Comparison of ENCODE assay signal across 13 cellular contexts in the genomic region with DNA sequence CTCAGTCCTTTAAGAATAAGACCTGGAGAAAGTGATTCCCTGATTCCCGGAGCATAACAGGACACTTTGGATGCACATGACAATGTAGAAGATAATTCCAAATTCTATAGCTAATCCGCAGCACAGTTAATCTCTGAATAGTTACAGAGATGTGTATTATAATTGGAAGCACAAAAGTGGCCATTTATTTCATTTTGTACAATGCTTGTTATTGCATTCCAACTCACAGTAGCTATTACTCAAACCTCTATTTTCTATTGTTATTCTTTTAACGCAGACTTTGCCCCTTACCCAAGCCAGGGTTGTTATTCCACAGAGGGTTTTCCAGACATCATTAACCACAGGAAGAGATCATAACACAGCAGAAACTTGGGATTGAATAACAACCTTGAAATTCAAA.
A peak's percentile ranks its signal among the peaks of the same experiment; 100 is the strongest.
DNase-seq lines count a peak whose midpoint lies in the region; TF ChIP-seq lines count a peak whose summit lies in the region.
"Had no signal": no experiment of that assay in that cellular context is flagged by ENCODE, and none has a peak within 500 bp of the region (broad histone marks: within the 10 kb centered on the region; RNA-seq: fewer than 3 reads in every experiment).

No MANE protein-coding gene starts in this region.

- no peaks in the 10 kb centered on the region for H3K27me3 ChIP-seq in mesendoderm (ENCODE audit: insufficient read depth, low read length, poor library complexity)
- H3K27me3 ChIP-seq in neuronal stem cell (ENCODE audit: control insufficient read depth in 3 of 3, insufficient read depth in 3 of 3, low read depth in 1 of 3, low read length in 3 of 3) = no peaks in the 10 kb centered on the region

- H4K8ac ChIP-seq in mesendoderm (ENCODE audit: low read depth, low read length) = no peak overlapping the region
- no peak overlapping the region for H4K8ac ChIP-seq in neuronal stem cell (ENCODE audit: low read depth, low read length)

- H3K9ac ChIP-seq in mesendoderm (ENCODE audit: low read length) = no peak overlapping the region
- H3K9ac ChIP-seq in neuronal stem cell (ENCODE audit: low read depth, low read length, poor library complexity) = no peak overlapping the region

- H3K36me3 ChIP-seq in HEK293 (ENCODE audit: control insufficient read depth in 2 of 2, insufficient read depth in 1 of 2, low read length in 2 of 2) (no peaks in the 10 kb centered on the region), mesendoderm (ENCODE audit: control insufficient read depth, insufficient read depth, low read length) (no peaks in the 10 kb centered on the region), neuronal stem cell (replicated peaks in 1 of 2; ENCODE audit: control insufficient read depth in 2 of 2, insufficient read depth in 2 of 2, low read length in 2 of 2) (no peaks in the 10 kb centered on the region)

- no peaks in the 10 kb centered on the region for H3K9me3 ChIP-seq in HEK293 (ENCODE audit: control insufficient read depth, insufficient read depth, low read depth, low read length)
- peaks cover 0 to 5% of the 10 kb centered on the region in 2 donors for H3K9me3 ChIP-seq in neuronal stem cell (replicated peaks in 1 of 2; ENCODE audit: control insufficient read depth in 2 of 2, insufficient read depth in 1 of 2, low read depth in 1 of 2, low read length in 2 of 2)

- no peaks in the 10 kb centered on the region for H3K79me2 ChIP-seq in mesendoderm (ENCODE audit: control insufficient read depth, insufficient read depth, low read length)

- H3K4me2 ChIP-seq in mesendoderm (ENCODE audit: low read length) = no peak overlapping the region
- H3K4me2 ChIP-seq in neuronal stem cell (ENCODE audit: insufficient read depth, low read length, poor library complexity, severe bottlenecking) = no peak overlapping the region
- H3K4me2 ChIP-seq: GM23338 had no signal

- H2AK5ac ChIP-seq in mesendoderm (ENCODE audit: low read length) (no peak overlapping the region), neuronal stem cell (ENCODE audit: low read depth, low read length) (no peak overlapping the region)

- no peak overlapping the region for H4K5ac ChIP-seq in mesendoderm (ENCODE audit: low read length)

- H2BK12ac ChIP-seq in neuronal stem cell (ENCODE audit: low read length) = no peak overlapping the region

- no peak overlapping the region for H3K23ac ChIP-seq in mesendoderm (ENCODE audit: low read length)
- no peak overlapping the region for H3K23ac ChIP-seq in neuronal stem cell (ENCODE audit: low read depth, low read length, poor library complexity)

- H3K27ac ChIP-seq in HEK293 (ENCODE audit: extremely low read depth, low read depth, low read length) (no peak overlapping the region), mesendoderm (ENCODE audit: low read depth, low read length) (peak overlapping the region; percentile 67), neuronal stem cell (replicated peaks; ENCODE audit: low read length) (no peak overlapping the region)

- H2BK15ac ChIP-seq in mesendoderm (replicated peaks; ENCODE audit: low read depth) (no peak overlapping the region), neuronal stem cell (ENCODE audit: low read length) (no peak overlapping the region)

- no peak overlapping the region for H4K91ac ChIP-seq in neuronal stem cell (ENCODE audit: low read depth, low read length, poor library complexity)

- peak overlapping the region; percentile 39 for H3K18ac ChIP-seq in mesendoderm (ENCODE audit: low read length)
- no peak overlapping the region for H3K18ac ChIP-seq in neuronal stem cell (ENCODE audit: low read length)

- H3K4ac ChIP-seq in mesendoderm (ENCODE audit: low read depth, low read length) (no peak overlapping the region), neuronal stem cell (ENCODE audit: low read length) (no peak overlapping the region)

- H3K4me3 ChIP-seq in HEK293 (ENCODE audit: low read depth, low read length) = no peak overlapping the region
- H3K4me3 ChIP-seq in mesendoderm (ENCODE audit: low read length) = no peak overlapping the region
- H3K4me3 ChIP-seq in neuronal stem cell (ENCODE audit: low read length in 2 of 2) = no peak overlapping the region
- H3K4me3 ChIP-seq: GM23338 had no signal

- H3K4me1 ChIP-seq in HEK293 (ENCODE audit: control insufficient read depth, insufficient read depth, low read length) = peaks cover 11% of the 10 kb centered on the region; the same call in 1 of the 2 replicates
- H3K4me1 ChIP-seq in mesendoderm (ENCODE audit: control insufficient read depth, low read depth, low read length) = peaks cover 8% of the 10 kb centered on the region
- H3K4me1 ChIP-seq in neuronal stem cell (ENCODE audit: control insufficient read depth in 2 of 2, insufficient read depth in 1 of 2, low read depth in 1 of 2, low read length in 2 of 2) = peaks cover 4 to 5% of the 10 kb centered on the region in 2 donors

- H3K56ac ChIP-seq in mesendoderm (ENCODE audit: low read length) = no peak overlapping the region

- POLR2A ChIA-PET in HEK293 (lab: Yijun Ruan, JAX) = no interaction called here

- no CpG with 5 or more reads among the region's 3 CpGs for WGBS in mesendoderm (ENCODE audit: extremely low coverage, insufficient coverage, low lambda C conversion rate)
- WGBS in neuronal stem cell (ENCODE audit: extremely low coverage in 2 of 2, insufficient read length in 2 of 2, insufficient replicate concordance in 1 of 2), 2 donors = no CpG with 5 or more reads among the region's 3 CpGs

- CTCF ChIA-PET in HEK293 (lab: Yijun Ruan, JAX) = no interaction called here

- no peak for TF ChIP-seq CTCF in HEK293 (tag by site-specific recombination; IDR thresholded peaks at IDR 0.05)

- H2BK5ac ChIP-seq in mesendoderm (ENCODE audit: low read length) (no peak overlapping the region), neuronal stem cell (ENCODE audit: low read length) (no peak overlapping the region)

- H2AFZ ChIP-seq in neuronal stem cell (ENCODE audit: low read length) = peak overlapping the region; percentile 63

- H2BK120ac ChIP-seq in mesendoderm (ENCODE audit: low read depth, low read length) = no peak overlapping the region
- H2BK120ac ChIP-seq in neuronal stem cell (ENCODE audit: low read depth, low read length) = no peak overlapping the region

- no peak overlapping the region for H3K14ac ChIP-seq in neuronal stem cell (ENCODE audit: low read length)

- H3K79me1 ChIP-seq in mesendoderm (ENCODE audit: low read length) = no peaks in the 10 kb centered on the region
- H3K79me1 ChIP-seq in neuronal stem cell (ENCODE audit: low read depth, low read length) = no peaks in the 10 kb centered on the region

- DNase-seq in NCI-H2227 (lab: John Stamatoyannopoulos, UW; ENCODE audit: unreplicated experiment) (peak; percentile 2), mesendoderm (no peak), neuronal stem cell (ENCODE audit: low spot score) (no peak), midbrain (lab: John Stamatoyannopoulos, UW) (no peak), RKO (ENCODE audit: low spot score) (no peak), foreskin melanocyte (no peak)
- DNase-seq: C1 segment of cervical spinal cord; CD4-positive, alpha-beta T cell; DND-41; GDM1; H7 had no signal

TF ChIP-seq in HEK293, 187 proteins besides CTCF, POLR2A, EP300 and RAD21 (continues in another document):
- no peak for TF ChIP-seq ZNF140 (tag by site-specific recombination; IDR thresholded peaks at IDR 0.05)
- TF ChIP-seq GFI1B (tag by site-specific recombination; IDR thresholded peaks at IDR 0.05) = no peak
- no peak for TF ChIP-seq ZNF555 (tag by site-specific recombination; conservative IDR thresholded peaks at IDR 0.05)
- no peak for TF ChIP-seq ZNF423 (tag by site-specific recombination; IDR thresholded peaks at IDR 0.05)
- no peak for TF ChIP-seq ZNF19 (tag by site-specific recombination; IDR thresholded peaks at IDR 0.05; ENCODE audit: low read depth)
- no peak for TF ChIP-seq ZNF629 (tag by site-specific recombination; IDR thresholded peaks at IDR 0.05)
- TF ChIP-seq ZNF843 (tag by site-specific recombination; IDR thresholded peaks at IDR 0.05) = 0 out of 2 replicates have a peak, but pooled peaks have one; percentile 48
- TF ChIP-seq, protein P1, sequence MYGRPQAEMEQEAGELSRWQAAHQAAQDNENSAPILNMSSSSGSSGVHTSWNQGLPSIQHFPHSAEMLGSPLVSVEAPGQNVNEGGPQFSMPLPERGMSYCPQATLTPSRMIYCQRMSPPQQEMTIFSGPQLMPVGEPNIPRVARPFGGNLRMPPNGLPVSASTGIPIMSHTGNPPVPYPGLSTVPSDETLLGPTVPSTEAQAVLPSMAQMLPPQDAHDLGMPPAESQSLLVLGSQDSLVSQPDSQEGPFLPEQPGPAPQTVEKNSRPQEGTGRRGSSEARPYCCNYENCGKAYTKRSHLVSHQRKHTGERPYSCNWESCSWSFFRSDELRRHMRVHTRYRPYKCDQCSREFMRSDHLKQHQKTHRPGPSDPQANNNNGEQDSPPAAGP (tag by site-specific recombination; IDR thresholded peaks at IDR 0.05) = no peak
- TF ChIP-seq, protein P2, sequence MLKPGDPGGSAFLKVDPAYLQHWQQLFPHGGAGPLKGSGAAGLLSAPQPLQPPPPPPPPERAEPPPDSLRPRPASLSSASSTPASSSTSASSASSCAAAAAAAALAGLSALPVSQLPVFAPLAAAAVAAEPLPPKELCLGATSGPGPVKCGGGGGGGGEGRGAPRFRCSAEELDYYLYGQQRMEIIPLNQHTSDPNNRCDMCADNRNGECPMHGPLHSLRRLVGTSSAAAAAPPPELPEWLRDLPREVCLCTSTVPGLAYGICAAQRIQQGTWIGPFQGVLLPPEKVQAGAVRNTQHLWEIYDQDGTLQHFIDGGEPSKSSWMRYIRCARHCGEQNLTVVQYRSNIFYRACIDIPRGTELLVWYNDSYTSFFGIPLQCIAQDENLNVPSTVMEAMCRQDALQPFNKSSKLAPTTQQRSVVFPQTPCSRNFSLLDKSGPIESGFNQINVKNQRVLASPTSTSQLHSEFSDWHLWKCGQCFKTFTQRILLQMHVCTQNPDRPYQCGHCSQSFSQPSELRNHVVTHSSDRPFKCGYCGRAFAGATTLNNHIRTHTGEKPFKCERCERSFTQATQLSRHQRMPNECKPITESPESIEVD (tag by site-specific recombination; IDR thresholded peaks at IDR 0.05) = 0 out of 2 replicates have a peak, but pooled peaks have one; percentile 30
- TF ChIP-seq ZFP3 (tag by site-specific recombination; IDR thresholded peaks at IDR 0.05; ENCODE audit: low read depth) = no peak
- TF ChIP-seq OVOL3 (tag by site-specific recombination; IDR thresholded peaks at IDR 0.05) = no peak
- peak; percentile 33; the same call in 1 of the 2 replicates for TF ChIP-seq ZIC2 (tag by site-specific recombination; IDR thresholded peaks at IDR 0.05)
- no peak for TF ChIP-seq EGR2 (tag by site-specific recombination; IDR thresholded peaks at IDR 0.05; ENCODE audit: low read depth)
- no peak for TF ChIP-seq ZNF529 (tag by site-specific recombination; IDR thresholded peaks at IDR 0.05; ENCODE audit: insufficient replicate concordance)
